1 cellular context compared by ENCODE assay signal in the genomic region with DNA sequence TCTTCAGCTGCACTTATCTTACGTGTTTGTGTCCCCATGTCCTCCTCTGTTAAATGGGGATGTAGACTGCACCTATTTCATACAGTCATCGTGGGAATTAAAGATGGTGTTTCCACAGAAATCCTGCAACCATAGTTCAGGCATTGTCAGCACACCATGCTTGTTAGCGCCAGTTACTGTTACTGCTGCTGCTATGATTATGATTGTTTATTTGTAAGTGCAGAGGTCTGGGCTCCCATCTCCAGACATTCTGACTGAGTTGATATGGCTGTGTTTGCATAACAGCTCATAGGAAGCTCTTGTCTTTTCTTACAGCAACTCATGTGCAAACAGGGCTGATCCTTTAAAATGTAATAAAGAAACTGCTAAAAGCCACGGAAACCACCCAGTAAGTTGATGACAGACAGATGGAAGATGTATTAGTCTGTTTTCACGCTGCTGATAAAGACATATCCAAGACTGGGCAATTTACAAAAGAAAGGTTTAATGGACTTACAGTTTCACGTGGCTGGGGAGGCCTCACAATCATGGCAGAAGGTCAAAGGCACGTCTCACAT.
TF ChIP-seq lines count a peak whose summit lies in the region.

No MANE protein-coding gene starts in this region.

TF ChIP-seq in HepG2, 621 proteins besides CTCF, POLR2A, EP300 and RAD21:
- TF ChIP-seq, protein P1, sequence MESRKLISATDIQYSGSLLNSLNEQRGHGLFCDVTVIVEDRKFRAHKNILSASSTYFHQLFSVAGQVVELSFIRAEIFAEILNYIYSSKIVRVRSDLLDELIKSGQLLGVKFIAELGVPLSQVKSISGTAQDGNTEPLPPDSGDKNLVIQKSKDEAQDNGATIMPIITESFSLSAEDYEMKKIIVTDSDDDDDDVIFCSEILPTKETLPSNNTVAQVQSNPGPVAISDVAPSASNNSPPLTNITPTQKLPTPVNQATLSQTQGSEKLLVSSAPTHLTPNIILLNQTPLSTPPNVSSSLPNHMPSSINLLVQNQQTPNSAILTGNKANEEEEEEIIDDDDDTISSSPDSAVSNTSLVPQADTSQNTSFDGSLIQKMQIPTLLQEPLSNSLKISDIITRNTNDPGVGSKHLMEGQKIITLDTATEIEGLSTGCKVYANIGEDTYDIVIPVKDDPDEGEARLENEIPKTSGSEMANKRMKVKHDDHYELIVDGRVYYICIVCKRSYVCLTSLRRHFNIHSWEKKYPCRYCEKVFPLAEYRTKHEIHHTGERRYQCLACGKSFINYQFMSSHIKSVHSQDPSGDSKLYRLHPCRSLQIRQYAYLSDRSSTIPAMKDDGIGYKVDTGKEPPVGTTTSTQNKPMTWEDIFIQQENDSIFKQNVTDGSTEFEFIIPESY (CRISPR knock-in tag; IDR thresholded peaks at IDR 0.05): peak; percentile 60; the same call in 1 of the 2 replicates
- TF ChIP-seq SOX13 (IDR thresholded peaks at IDR 0.05): no peak
- 0 out of 4 replicates have a peak, but pooled peaks of 1 of the 2 experiments have one; percentile 7 for TF ChIP-seq SOX13 (CRISPR knock-in tag; conservative IDR thresholded peaks at IDR 0.05 in 1 of 2, IDR thresholded peaks at IDR 0.05 in 1 of 2)
- no peak for TF ChIP-seq ZNF138 (CRISPR knock-in tag; IDR thresholded peaks at IDR 0.05; ENCODE audit: low read depth)
